ENCODE assay signal across 1 cellular context in genomic region chr11:65116370-65117205, GRCh38.
TF ChIP-seq lines count a peak whose summit lies in the region.

No MANE protein-coding gene starts in this region.

TF ChIP-seq in HEK293, 187 proteins besides CTCF, POLR2A, EP300 and RAD21 (continued from another document):
- TF ChIP-seq KLF17 (tag by site-specific recombination; IDR thresholded peaks at IDR 0.05) (no peak), ZNF423 (tag by site-specific recombination; IDR thresholded peaks at IDR 0.05) (0 out of 2 replicates have a peak, but pooled peaks have one; percentile 13), ZSCAN16 (tag by site-specific recombination; IDR thresholded peaks at IDR 0.05) (no peak), ZNF157 (tag by site-specific recombination; IDR thresholded peaks at IDR 0.05) (no peak), ZNF184 (tag by site-specific recombination; IDR thresholded peaks at IDR 0.05) (no peak), ZNF2 (tag by site-specific recombination; IDR thresholded peaks at IDR 0.05) (no peak), ZNF600 (tag by site-specific recombination; IDR thresholded peaks at IDR 0.05) (no peak), PRDM4 (tag by site-specific recombination; IDR thresholded peaks at IDR 0.05) (no peak), ZNF266 (tag by site-specific recombination; IDR thresholded peaks at IDR 0.05; ENCODE audit: low read depth) (no peak), ZFHX2 (tag by site-specific recombination; conservative IDR thresholded peaks at IDR 0.05) (0 out of 2 replicates have a peak, but pooled peaks have one; percentile 31), ZSCAN23 (tag by site-specific recombination; IDR thresholded peaks at IDR 0.05) (no peak), ATF2 (tag by site-specific recombination; IDR thresholded peaks at IDR 0.05; ENCODE audit: low read depth) (no peak), ZNF239 (tag by site-specific recombination; IDR thresholded peaks at IDR 0.05) (no peak), ZNF362 (tag by site-specific recombination; IDR thresholded peaks at IDR 0.05) (no peak), ZNF23 (tag by site-specific recombination; IDR thresholded peaks at IDR 0.05; ENCODE audit: borderline replicate concordance) (no peak), GLI2 (tag by site-specific recombination; IDR thresholded peaks at IDR 0.05; ENCODE audit: borderline replicate concordance, low read depth) (no peak), ZNF473 (tag by site-specific recombination; IDR thresholded peaks at IDR 0.05) (no peak), ZBTB48 (tag by site-specific recombination; IDR thresholded peaks at IDR 0.05) (peak; percentile 36; the same call in 1 of the 2 replicates), ZBTB21 (tag by site-specific recombination; IDR thresholded peaks at IDR 0.05) (no peak), KLF8 (tag by site-specific recombination; IDR thresholded peaks at IDR 0.05) (no peak), GLIS1 (tag by site-specific recombination; IDR thresholded peaks at IDR 0.05) (no peak), ZNF660 (tag by site-specific recombination; IDR thresholded peaks at IDR 0.05) (no peak), ZNF221 (tag by site-specific recombination; IDR thresholded peaks at IDR 0.05; ENCODE audit: borderline replicate concordance) (no peak), ZNF558 (tag by site-specific recombination; IDR thresholded peaks at IDR 0.05) (no peak), ZNF571 (tag by site-specific recombination; IDR thresholded peaks at IDR 0.05) (no peak), TRIM28 (IDR thresholded peaks at IDR 0.05; ENCODE audit: borderline replicate concordance, low read length) (no peak), ZNF274 (IDR thresholded peaks at IDR 0.05; ENCODE audit: low read length) (no peak), ZNF274 (tag by site-specific recombination; IDR thresholded peaks at IDR 0.05; ENCODE audit: borderline replicate concordance) (no peak), ELK4 (IDR thresholded peaks at IDR 0.05; ENCODE audit: borderline replicate concordance, low read depth, low read length) (no peak), ZNF658 (tag by site-specific recombination; IDR thresholded peaks at IDR 0.05) (no peak), HOXC10 (CRISPR knock-in tag; IDR thresholded peaks at IDR 0.05) (no peak), TCF7L2 (IDR thresholded peaks at IDR 0.05; ENCODE audit: borderline replicate concordance, low read depth, low read length) (no peak), ZBTB8A (tag by site-specific recombination; IDR thresholded peaks at IDR 0.05) (peak; percentile 82), ZNF48 (tag by site-specific recombination; IDR thresholded peaks at IDR 0.05) (no peak), ZNF645 (tag by site-specific recombination; IDR thresholded peaks at IDR 0.05) (no peak), ZNF175 (tag by site-specific recombination; IDR thresholded peaks at IDR 0.05) (no peak), ZNF37A (tag by site-specific recombination; IDR thresholded peaks at IDR 0.05) (no peak), ZNF169 (tag by site-specific recombination; IDR thresholded peaks at IDR 0.05) (no peak), KLF1 (tag by site-specific recombination; IDR thresholded peaks at IDR 0.05) (no peak), ZNF335 (tag by site-specific recombination; conservative IDR thresholded peaks at IDR 0.05) (peak; percentile 76; the same call in 1 of the 2 replicates), ZIC2 (tag by site-specific recombination; IDR thresholded peaks at IDR 0.05) (peak; percentile 91), ZBTB17 (tag by site-specific recombination; IDR thresholded peaks at IDR 0.05) (no peak), SALL2 (tag by site-specific recombination; IDR thresholded peaks at IDR 0.05; ENCODE audit: borderline replicate concordance) (no peak), ZFP3 (tag by site-specific recombination; IDR thresholded peaks at IDR 0.05; ENCODE audit: low read depth) (no peak), ZNF707 (tag by site-specific recombination; IDR thresholded peaks at IDR 0.05) (no peak)
- TF ChIP-seq, protein P1, sequence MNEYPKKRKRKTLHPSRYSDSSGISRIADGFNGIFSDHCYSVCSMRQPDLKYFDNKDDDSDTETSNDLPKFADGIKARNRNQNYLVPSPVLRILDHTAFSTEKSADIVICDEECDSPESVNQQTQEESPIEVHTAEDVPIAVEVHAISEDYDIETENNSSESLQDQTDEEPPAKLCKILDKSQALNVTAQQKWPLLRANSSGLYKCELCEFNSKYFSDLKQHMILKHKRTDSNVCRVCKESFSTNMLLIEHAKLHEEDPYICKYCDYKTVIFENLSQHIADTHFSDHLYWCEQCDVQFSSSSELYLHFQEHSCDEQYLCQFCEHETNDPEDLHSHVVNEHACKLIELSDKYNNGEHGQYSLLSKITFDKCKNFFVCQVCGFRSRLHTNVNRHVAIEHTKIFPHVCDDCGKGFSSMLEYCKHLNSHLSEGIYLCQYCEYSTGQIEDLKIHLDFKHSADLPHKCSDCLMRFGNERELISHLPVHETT (tag by site-specific recombination; IDR thresholded peaks at IDR 0.05), result no peak
- TF ChIP-seq, protein P2, sequence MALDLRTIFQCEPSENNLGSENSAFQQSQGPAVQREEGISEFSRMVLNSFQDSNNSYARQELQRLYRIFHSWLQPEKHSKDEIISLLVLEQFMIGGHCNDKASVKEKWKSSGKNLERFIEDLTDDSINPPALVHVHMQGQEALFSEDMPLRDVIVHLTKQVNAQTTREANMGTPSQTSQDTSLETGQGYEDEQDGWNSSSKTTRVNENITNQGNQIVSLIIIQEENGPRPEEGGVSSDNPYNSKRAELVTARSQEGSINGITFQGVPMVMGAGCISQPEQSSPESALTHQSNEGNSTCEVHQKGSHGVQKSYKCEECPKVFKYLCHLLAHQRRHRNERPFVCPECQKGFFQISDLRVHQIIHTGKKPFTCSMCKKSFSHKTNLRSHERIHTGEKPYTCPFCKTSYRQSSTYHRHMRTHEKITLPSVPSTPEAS (tag by site-specific recombination; IDR thresholded peaks at IDR 0.05), result no peak
- TF ChIP-seq, protein P3, sequence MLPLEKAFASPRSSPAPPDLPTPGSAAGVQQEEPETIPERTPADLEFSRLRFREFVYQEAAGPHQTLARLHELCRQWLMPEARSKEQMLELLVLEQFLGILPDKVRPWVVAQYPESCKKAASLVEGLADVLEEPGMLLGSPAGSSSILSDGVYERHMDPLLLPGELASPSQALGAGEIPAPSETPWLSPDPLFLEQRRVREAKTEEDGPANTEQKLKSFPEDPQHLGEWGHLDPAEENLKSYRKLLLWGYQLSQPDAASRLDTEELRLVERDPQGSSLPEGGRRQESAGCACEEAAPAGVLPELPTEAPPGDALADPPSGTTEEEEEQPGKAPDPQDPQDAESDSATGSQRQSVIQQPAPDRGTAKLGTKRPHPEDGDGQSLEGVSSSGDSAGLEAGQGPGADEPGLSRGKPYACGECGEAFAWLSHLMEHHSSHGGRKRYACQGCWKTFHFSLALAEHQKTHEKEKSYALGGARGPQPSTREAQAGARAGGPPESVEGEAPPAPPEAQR (tag by site-specific recombination; IDR thresholded peaks at IDR 0.05), result no peak
- TF ChIP-seq, protein P4, sequence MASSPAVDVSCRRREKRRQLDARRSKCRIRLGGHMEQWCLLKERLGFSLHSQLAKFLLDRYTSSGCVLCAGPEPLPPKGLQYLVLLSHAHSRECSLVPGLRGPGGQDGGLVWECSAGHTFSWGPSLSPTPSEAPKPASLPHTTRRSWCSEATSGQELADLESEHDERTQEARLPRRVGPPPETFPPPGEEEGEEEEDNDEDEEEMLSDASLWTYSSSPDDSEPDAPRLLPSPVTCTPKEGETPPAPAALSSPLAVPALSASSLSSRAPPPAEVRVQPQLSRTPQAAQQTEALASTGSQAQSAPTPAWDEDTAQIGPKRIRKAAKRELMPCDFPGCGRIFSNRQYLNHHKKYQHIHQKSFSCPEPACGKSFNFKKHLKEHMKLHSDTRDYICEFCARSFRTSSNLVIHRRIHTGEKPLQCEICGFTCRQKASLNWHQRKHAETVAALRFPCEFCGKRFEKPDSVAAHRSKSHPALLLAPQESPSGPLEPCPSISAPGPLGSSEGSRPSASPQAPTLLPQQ (tag by site-specific recombination; IDR thresholded peaks at IDR 0.05), result peak; percentile 53; the same call in 1 of the 2 replicates
- TF ChIP-seq, protein P5, sequence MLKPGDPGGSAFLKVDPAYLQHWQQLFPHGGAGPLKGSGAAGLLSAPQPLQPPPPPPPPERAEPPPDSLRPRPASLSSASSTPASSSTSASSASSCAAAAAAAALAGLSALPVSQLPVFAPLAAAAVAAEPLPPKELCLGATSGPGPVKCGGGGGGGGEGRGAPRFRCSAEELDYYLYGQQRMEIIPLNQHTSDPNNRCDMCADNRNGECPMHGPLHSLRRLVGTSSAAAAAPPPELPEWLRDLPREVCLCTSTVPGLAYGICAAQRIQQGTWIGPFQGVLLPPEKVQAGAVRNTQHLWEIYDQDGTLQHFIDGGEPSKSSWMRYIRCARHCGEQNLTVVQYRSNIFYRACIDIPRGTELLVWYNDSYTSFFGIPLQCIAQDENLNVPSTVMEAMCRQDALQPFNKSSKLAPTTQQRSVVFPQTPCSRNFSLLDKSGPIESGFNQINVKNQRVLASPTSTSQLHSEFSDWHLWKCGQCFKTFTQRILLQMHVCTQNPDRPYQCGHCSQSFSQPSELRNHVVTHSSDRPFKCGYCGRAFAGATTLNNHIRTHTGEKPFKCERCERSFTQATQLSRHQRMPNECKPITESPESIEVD (tag by site-specific recombination; IDR thresholded peaks at IDR 0.05), result no peak
- TF ChIP-seq, protein P6, sequence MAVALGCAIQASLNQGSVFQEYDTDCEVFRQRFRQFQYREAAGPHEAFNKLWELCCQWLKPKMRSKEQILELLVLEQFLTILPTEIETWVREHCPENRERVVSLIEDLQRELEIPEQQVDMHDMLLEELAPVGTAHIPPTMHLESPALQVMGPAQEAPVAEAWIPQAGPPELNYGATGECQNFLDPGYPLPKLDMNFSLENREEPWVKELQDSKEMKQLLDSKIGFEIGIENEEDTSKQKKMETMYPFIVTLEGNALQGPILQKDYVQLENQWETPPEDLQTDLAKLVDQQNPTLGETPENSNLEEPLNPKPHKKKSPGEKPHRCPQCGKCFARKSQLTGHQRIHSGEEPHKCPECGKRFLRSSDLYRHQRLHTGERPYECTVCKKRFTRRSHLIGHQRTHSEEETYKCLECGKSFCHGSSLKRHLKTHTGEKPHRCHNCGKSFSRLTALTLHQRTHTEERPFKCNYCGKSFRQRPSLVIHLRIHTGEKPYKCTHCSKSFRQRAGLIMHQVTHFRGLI (tag by site-specific recombination; IDR thresholded peaks at IDR 0.05), result no peak
